In genomic region chr9:136373300-136374182, GRCh38 we compare ENCODE assay signal across 8 cellular contexts. TPM values are rescaled to one million over a fixed set of nuclear protein-coding genes. Genes with fewer than 3 reads are reported as not detected.
DNase-seq lines count a peak whose midpoint lies in the region; ATAC-seq and TF ChIP-seq lines count a peak whose summit lies in the region.

Gene CARD9 (minus strand): TSS chr9:136373669. CDS start chr9:136372078, 1,591 bp downstream.

- no peaks in the 10 kb centered on the region for H3K9me3 ChIP-seq in tibial artery

- peak within 1 kb of the TSS; percentile 6 to 32 for H3K4me3 ChIP-seq in tibial artery

- H3K27ac ChIP-seq in tibial artery: no peak within 1 kb of the TSS

- no peak within 1 kb of the TSS for H3K27ac Mint-ChIP-seq in T-helper 2 cell treated with Interferon-gamma antibody and Interleukin-4, amounts not matched to agents 5 μg/mL and 100 μg/mL, for 36 hours
- no peak within 1 kb of the TSS for H3K27ac Mint-ChIP-seq in activated T-cell treated with anti-CD3 and anti-CD28 coated beads, Interleukin-2, amount 50 U/mL, for 72 hours

- no peak for TF ChIP-seq CTCF in tibial artery (IDR thresholded peaks at IDR 0.05)

- no peaks in the 10 kb centered on the region for H3K9me3 Mint-ChIP-seq in T-helper 2 cell treated with Interferon-gamma antibody and Interleukin-4, amounts not matched to agents 5 μg/mL and 100 μg/mL, for 36 hours
- H3K9me3 Mint-ChIP-seq in activated T-cell treated with anti-CD3 and anti-CD28 coated beads, Interleukin-2, amount 50 U/mL, for 72 hours: no peaks in the 10 kb centered on the region

- H3K36me3 Mint-ChIP-seq in T-helper 2 cell treated with Interferon-gamma antibody and Interleukin-4, amounts not matched to agents 5 μg/mL and 100 μg/mL, for 36 hours (ENCODE audit: low read depth): no peaks in the 10 kb centered on the region
- no peaks in the 10 kb centered on the region for H3K36me3 Mint-ChIP-seq in activated T-cell treated with anti-CD3 and anti-CD28 coated beads, Interleukin-2, amount 50 U/mL, for 72 hours (ENCODE audit: insufficient read depth in 2 of 2)

- peak; percentile 22 for DNase-seq in T-helper 2 cell treated with Interferon-gamma antibody and Interleukin-4, amounts not matched to agents 5 μg/mL and 100 μg/mL, for 36 hours (ENCODE audit: low spot score)
- DNase-seq in T-helper 2 cell (no peak), left lobe of liver (ENCODE audit: low spot score) (no peak), tibial artery (peak in 1 of 2 donors; percentile 53), 8988T (no peak), NCI-H1436 (lab: John Stamatoyannopoulos, UW) (no peak)
- DNase-seq in activated T-cell treated with anti-CD3 and anti-CD28 coated beads, Interleukin-2, amount 50 U/mL, for 72 hours: no peak
- DNase-seq in activated naive CD4-positive, alpha-beta T cell treated with Interleukin-2 at 50 U/mL for 16 hours: no peak

- intact Hi-C loops in tibial artery (cut with DNase I; ENCODE audit: low total_unique reads): no loop called here

- ATAC-seq in activated T-cell treated with anti-CD3 and anti-CD28 coated beads, Interleukin-2, amount 50 U/mL, for 72 hours (replicated peaks in 1 of 2): peak in 1 of 2 donors; percentile 35
- peak; percentile 42 for ATAC-seq in left lobe of liver

- H3K4me3 Mint-ChIP-seq in T-helper 2 cell treated with Interferon-gamma antibody and Interleukin-4, amounts not matched to agents 5 μg/mL and 100 μg/mL, for 36 hours: peak within 1 kb of the TSS; percentile 60
- H3K4me3 Mint-ChIP-seq in activated T-cell treated with anti-CD3 and anti-CD28 coated beads, Interleukin-2, amount 50 U/mL, for 72 hours: peak within 1 kb of the TSS; percentile 15

- H3K4me1 Mint-ChIP-seq in T-helper 2 cell treated with Interferon-gamma antibody and Interleukin-4, amounts not matched to agents 5 μg/mL and 100 μg/mL, for 36 hours (ENCODE audit: low read depth): no peaks in the 10 kb centered on the region
- H3K4me1 Mint-ChIP-seq in activated T-cell treated with anti-CD3 and anti-CD28 coated beads, Interleukin-2, amount 50 U/mL, for 72 hours (ENCODE audit: low read depth): no peaks in the 10 kb centered on the region

- H3K4me1 ChIP-seq in tibial artery: peaks cover 0 to 23% (median 0%) of the 10 kb centered on the region in 4 donors

- H3K27me3 ChIP-seq in tibial artery: no peaks in the 10 kb centered on the region

- H3K36me3 ChIP-seq in tibial artery: peaks cover 0 to 22% (median 4%) of the 10 kb centered on the region in 3 donors

- no peaks in the 10 kb centered on the region for H3K27me3 Mint-ChIP-seq in T-helper 2 cell treated with Interferon-gamma antibody and Interleukin-4, amounts not matched to agents 5 μg/mL and 100 μg/mL, for 36 hours (ENCODE audit: low read depth)
- H3K27me3 Mint-ChIP-seq in activated T-cell treated with anti-CD3 and anti-CD28 coated beads, Interleukin-2, amount 50 U/mL, for 72 hours (ENCODE audit: low read depth): no peaks in the 10 kb centered on the region

RNA-seq across cellular contexts. Expression of gene CARD9, which starts in this region (rescaled TPM):
- 1 to 10 TPM; 1.2 to 1.6 TPM for total RNA-seq in activated T-cell treated with anti-CD3 and anti-CD28 coated beads, Interleukin-2, amount 50 U/mL, for 72 hours
- total RNA-seq in left lobe of liver: 2.1 TPM
